1 cellular context compared by ENCODE assay signal in the genomic region with DNA sequence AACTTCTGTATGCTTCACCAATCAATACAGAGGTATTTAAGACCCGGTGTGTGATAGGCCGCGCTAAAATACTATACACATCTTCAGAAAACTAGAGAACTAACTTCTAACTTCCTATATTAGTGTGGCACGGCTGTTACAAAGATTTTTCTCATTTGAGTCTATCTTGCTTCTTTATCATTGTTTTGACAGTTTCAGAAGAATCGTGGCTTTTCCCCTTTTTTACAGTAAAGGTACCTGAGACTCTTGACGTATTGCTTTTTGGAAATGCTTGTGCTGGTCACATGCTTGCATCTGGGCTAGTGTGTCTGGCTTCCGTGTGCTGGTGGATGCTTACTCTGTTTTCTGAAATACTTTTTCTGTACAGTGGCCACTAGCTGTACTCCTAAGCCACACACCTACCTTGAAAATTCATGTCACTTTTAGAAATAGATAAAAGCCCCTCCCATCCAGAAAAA.
TF ChIP-seq lines count a peak whose summit lies in the region.

No MANE protein-coding gene starts in this region.

TF ChIP-seq in HepG2, 621 proteins besides CTCF, POLR2A, EP300 and RAD21 (continued from another document):
- TF ChIP-seq HCFC1 (IDR thresholded peaks at IDR 0.05; ENCODE audit: low read depth, low read length), result no peak
- no peak for TF ChIP-seq NR2F2 (IDR thresholded peaks at IDR 0.05; ENCODE audit: borderline replicate concordance, low read depth)
- no peak for TF ChIP-seq SIN3A (IDR thresholded peaks at IDR 0.05; ENCODE audit: borderline replicate concordance, low read depth, low read length)
- no peak for TF ChIP-seq ZNF75D (CRISPR knock-in tag; IDR thresholded peaks at IDR 0.05; ENCODE audit: borderline replicate concordance)
- no peak for TF ChIP-seq CEBPB (IDR thresholded peaks at IDR 0.05; ENCODE audit: borderline replicate concordance, low read depth, low read length)
- TF ChIP-seq, protein P1, sequence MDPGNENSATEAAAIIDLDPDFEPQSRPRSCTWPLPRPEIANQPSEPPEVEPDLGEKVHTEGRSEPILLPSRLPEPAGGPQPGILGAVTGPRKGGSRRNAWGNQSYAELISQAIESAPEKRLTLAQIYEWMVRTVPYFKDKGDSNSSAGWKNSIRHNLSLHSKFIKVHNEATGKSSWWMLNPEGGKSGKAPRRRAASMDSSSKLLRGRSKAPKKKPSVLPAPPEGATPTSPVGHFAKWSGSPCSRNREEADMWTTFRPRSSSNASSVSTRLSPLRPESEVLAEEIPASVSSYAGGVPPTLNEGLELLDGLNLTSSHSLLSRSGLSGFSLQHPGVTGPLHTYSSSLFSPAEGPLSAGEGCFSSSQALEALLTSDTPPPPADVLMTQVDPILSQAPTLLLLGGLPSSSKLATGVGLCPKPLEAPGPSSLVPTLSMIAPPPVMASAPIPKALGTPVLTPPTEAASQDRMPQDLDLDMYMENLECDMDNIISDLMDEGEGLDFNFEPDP (CRISPR knock-in tag; conservative IDR thresholded peaks at IDR 0.05), result no peak
- TF ChIP-seq, protein P2, sequence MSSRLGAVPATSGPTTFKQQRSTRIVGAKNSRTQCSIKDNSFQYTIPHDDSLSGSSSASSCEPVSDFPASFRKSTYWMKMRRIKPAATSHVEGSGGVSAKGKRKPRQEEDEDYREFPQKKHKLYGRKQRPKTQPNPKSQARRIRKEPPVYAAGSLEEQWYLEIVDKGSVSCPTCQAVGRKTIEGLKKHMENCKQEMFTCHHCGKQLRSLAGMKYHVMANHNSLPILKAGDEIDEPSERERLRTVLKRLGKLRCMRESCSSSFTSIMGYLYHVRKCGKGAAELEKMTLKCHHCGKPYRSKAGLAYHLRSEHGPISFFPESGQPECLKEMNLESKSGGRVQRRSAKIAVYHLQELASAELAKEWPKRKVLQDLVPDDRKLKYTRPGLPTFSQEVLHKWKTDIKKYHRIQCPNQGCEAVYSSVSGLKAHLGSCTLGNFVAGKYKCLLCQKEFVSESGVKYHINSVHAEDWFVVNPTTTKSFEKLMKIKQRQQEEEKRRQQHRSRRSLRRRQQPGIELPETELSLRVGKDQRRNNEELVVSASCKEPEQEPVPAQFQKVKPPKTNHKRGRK (CRISPR knock-in tag; IDR thresholded peaks at IDR 0.05), result no peak
- TF ChIP-seq, protein P3, sequence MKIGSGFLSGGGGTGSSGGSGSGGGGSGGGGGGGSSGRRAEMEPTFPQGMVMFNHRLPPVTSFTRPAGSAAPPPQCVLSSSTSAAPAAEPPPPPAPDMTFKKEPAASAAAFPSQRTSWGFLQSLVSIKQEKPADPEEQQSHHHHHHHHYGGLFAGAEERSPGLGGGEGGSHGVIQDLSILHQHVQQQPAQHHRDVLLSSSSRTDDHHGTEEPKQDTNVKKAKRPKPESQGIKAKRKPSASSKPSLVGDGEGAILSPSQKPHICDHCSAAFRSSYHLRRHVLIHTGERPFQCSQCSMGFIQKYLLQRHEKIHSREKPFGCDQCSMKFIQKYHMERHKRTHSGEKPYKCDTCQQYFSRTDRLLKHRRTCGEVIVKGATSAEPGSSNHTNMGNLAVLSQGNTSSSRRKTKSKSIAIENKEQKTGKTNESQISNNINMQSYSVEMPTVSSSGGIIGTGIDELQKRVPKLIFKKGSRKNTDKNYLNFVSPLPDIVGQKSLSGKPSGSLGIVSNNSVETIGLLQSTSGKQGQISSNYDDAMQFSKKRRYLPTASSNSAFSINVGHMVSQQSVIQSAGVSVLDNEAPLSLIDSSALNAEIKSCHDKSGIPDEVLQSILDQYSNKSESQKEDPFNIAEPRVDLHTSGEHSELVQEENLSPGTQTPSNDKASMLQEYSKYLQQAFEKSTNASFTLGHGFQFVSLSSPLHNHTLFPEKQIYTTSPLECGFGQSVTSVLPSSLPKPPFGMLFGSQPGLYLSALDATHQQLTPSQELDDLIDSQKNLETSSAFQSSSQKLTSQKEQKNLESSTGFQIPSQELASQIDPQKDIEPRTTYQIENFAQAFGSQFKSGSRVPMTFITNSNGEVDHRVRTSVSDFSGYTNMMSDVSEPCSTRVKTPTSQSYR (CRISPR knock-in tag; IDR thresholded peaks at IDR 0.05; ENCODE audit: borderline replicate concordance), result no peak
- TF ChIP-seq NFIC (IDR thresholded peaks at IDR 0.05; ENCODE audit: low read length), result no peak
- TF ChIP-seq ZNF331 (CRISPR knock-in tag; IDR thresholded peaks at IDR 0.05), result no peak
- TF ChIP-seq ZSCAN9 (CRISPR knock-in tag; IDR thresholded peaks at IDR 0.05; ENCODE audit: borderline replicate concordance), result no peak
- TF ChIP-seq, protein P4, sequence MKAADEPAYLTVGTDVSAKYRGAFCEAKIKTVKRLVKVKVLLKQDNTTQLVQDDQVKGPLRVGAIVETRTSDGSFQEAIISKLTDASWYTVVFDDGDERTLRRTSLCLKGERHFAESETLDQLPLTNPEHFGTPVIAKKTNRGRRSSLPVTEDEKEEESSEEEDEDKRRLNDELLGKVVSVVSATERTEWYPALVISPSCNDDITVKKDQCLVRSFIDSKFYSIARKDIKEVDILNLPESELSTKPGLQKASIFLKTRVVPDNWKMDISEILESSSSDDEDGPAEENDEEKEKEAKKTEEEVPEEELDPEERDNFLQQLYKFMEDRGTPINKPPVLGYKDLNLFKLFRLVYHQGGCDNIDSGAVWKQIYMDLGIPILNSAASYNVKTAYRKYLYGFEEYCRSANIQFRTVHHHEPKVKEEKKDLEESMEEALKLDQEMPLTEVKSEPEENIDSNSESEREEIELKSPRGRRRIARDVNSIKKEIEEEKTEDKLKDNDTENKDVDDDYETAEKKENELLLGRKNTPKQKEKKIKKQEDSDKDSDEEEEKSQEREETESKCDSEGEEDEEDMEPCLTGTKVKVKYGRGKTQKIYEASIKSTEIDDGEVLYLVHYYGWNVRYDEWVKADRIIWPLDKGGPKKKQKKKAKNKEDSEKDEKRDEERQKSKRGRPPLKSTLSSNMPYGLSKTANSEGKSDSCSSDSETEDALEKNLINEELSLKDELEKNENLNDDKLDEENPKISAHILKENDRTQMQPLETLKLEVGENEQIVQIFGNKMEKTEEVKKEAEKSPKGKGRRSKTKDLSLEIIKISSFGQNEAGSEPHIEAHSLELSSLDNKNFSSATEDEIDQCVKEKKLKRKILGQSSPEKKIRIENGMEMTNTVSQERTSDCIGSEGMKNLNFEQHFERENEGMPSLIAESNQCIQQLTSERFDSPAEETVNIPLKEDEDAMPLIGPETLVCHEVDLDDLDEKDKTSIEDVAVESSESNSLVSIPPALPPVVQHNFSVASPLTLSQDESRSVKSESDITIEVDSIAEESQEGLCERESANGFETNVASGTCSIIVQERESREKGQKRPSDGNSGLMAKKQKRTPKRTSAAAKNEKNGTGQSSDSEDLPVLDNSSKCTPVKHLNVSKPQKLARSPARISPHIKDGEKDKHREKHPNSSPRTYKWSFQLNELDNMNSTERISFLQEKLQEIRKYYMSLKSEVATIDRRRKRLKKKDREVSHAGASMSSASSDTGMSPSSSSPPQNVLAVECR (CRISPR knock-in tag; IDR thresholded peaks at IDR 0.05; ENCODE audit: borderline replicate concordance), result no peak
